Comparison of ENCODE assay signal across 14 cellular contexts in the genomic region with DNA sequence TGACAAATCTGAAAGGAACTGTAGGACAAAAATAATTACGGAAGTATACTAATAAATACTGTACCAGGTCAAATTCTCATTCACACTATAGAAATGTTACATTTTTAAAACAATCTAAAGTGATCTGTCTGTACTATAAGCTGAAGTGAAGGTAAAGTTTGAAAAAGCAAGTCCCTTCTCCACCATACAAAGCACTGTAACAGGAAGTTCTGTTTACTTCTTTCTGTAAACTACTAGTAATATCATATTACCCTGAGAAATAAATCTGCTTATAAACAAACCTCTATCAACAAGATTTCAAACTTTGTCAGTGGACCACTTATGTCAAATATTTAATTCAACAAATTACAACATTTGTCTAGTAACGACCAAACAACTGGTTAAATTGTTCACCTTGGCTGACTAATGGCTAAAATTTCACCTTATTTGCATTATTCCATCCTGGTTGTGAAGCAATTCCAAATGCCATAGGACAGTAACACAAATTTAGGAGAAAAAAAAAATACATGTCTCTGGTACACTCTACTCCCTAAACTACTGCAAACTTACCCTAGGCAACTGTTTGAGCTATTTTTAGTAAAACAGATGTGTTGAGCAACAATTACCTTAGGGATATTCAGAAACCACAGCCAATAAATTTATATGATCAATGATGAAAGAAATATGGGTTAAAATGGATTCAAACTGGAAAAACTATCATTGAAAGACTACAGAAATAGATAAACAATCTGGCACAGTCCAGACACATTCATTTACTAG.
A peak's percentile ranks its signal among the peaks of the same experiment; 100 is the strongest.
DNase-seq lines count a peak whose midpoint lies in the region; ATAC-seq and TF ChIP-seq lines count a peak whose summit lies in the region.
"Had no signal": no experiment of that assay in that cellular context is flagged by ENCODE, and none has a peak within 500 bp of the region (broad histone marks: within the 10 kb centered on the region; RNA-seq: fewer than 3 reads in every experiment).

No MANE protein-coding gene starts in this region.

- peaks cover 91% of the 10 kb centered on the region for H3K79me2 ChIP-seq in OCI-LY1 (ENCODE audit: insufficient read depth, low read length)

- H3K27ac ChIP-seq in OCI-LY1 (ENCODE audit: low read depth, low read length, poor library complexity, severe bottlenecking): peak overlapping the region; percentile 91
- H3K27ac ChIP-seq in esophagus muscularis mucosa (replicated peaks in 1 of 4): peak overlapping the region in 3 of 4 donors; percentile 2 to 88 (median 34)
- H3K27ac ChIP-seq: suprapubic skin had no signal

- no peaks in the 10 kb centered on the region for H3K9me3 Mint-ChIP-seq in activated CD8-positive, alpha-beta T cell treated with anti-CD3 and anti-CD28 coated beads for 36 hours
- H3K9me3 Mint-ChIP-seq in activated CD8-positive, alpha-beta T cell treated with anti-CD3 and anti-CD28 coated beads, Interleukin-2, amount 10 ng/mL, durations not matched to agents 7 days and 5 days (ENCODE audit: insufficient read depth): no peaks in the 10 kb centered on the region
- H3K9me3 Mint-ChIP-seq in stimulated activated memory B cell treated with anti-CD40 and anti-IgM and Interleukin-4, amounts not matched to agents 10 μg/mL and 1 μg/mL and 100 μg/mL, for 72 hours: no peaks in the 10 kb centered on the region

- 67% methylated on average over 2 of the region's 2 CpGs for whole genome bisulfite sequencing in esophagus muscularis mucosa

- no peak for TF ChIP-seq EP300 in esophagus muscularis mucosa (IDR thresholded peaks at IDR 0.05)

- no peak overlapping the region for H2AFZ ChIP-seq in OCI-LY1 (ENCODE audit: low read length)

- H3K27me3 Mint-ChIP-seq in activated CD8-positive, alpha-beta T cell treated with anti-CD3 and anti-CD28 coated beads for 36 hours: no peaks in the 10 kb centered on the region
- no peaks in the 10 kb centered on the region for H3K27me3 Mint-ChIP-seq in activated CD8-positive, alpha-beta T cell treated with anti-CD3 and anti-CD28 coated beads, Interleukin-2, amount 10 ng/mL, durations not matched to agents 7 days and 5 days (ENCODE audit: low read depth)
- no peaks in the 10 kb centered on the region for H3K27me3 Mint-ChIP-seq in stimulated activated memory B cell treated with anti-CD40 and anti-IgM and Interleukin-4, amounts not matched to agents 10 μg/mL and 1 μg/mL and 100 μg/mL, for 72 hours

- intact Hi-C loops in activated CD8-positive, alpha-beta T cell treated with anti-CD3 and anti-CD28 coated beads for 36 hours (cut with micrococcal nuclease): no loop called here
- intact Hi-C loops in esophagus muscularis mucosa (cut with DNase I): no loop called here

- peaks cover 71% of the 10 kb centered on the region for H3K4me1 Mint-ChIP-seq in activated CD8-positive, alpha-beta T cell treated with anti-CD3 and anti-CD28 coated beads for 36 hours (ENCODE audit: low read depth)
- peaks cover 67% of the 10 kb centered on the region for H3K4me1 Mint-ChIP-seq in activated CD8-positive, alpha-beta T cell treated with anti-CD3 and anti-CD28 coated beads, Interleukin-2, amount 10 ng/mL, durations not matched to agents 7 days and 5 days (ENCODE audit: low read depth)
- peaks cover 78% of the 10 kb centered on the region for H3K4me1 Mint-ChIP-seq in stimulated activated memory B cell treated with anti-CD40 and anti-IgM and Interleukin-4, amounts not matched to agents 10 μg/mL and 1 μg/mL and 100 μg/mL, for 72 hours

- peaks cover 11% of the 10 kb centered on the region; the same call in 1 of the 2 replicates for H3F3A ChIP-seq in OCI-LY1 (ENCODE audit: insufficient read depth, low read length)

- H3K4me3 ChIP-seq in OCI-LY1 (ENCODE audit: low read depth, low read length, poor library complexity, severe bottlenecking) (peak overlapping the region; percentile 5), esophagus muscularis mucosa (no peak overlapping the region)
- H3K4me3 ChIP-seq: heart right ventricle, suprapubic skin had no signal

- no peak for ATAC-seq in activated CD8-positive, alpha-beta T cell treated with anti-CD3 and anti-CD28 coated beads for 36 hours
- no peak for ATAC-seq in activated CD8-positive, alpha-beta T cell treated with anti-CD3 and anti-CD28 coated beads, Interleukin-2, amount 10 ng/mL, durations not matched to agents 7 days and 5 days
- no peak for ATAC-seq in stimulated activated memory B cell treated with anti-CD40 and anti-IgM and Interleukin-4, amounts not matched to agents 10 μg/mL and 1 μg/mL and 100 μg/mL, for 72 hours
- no peak for ATAC-seq in HG02642 (IDR thresholded peaks at IDR 0.05; ENCODE audit: poor library complexity, unreplicated experiment)
- ATAC-seq: heart right ventricle had no signal

- TF ChIP-seq CTCF in activated CD8-positive, alpha-beta T cell treated with anti-CD3 and anti-CD28 coated beads for 36 hours (IDR thresholded peaks at IDR 0.05): no peak
- no peak for TF ChIP-seq CTCF in OCI-LY1 (IDR thresholded peaks at IDR 0.05; ENCODE audit: low read length)
- no peak for TF ChIP-seq CTCF in esophagus muscularis mucosa (IDR thresholded peaks at IDR 0.05)

- H4K20me1 ChIP-seq in OCI-LY1 (ENCODE audit: insufficient read depth, low read length): no peaks in the 10 kb centered on the region

- CTCF ChIA-PET in activated CD8-positive, alpha-beta T cell treated with anti-CD3 and anti-CD28 coated beads for 36 hours (lab: Charles Lee): no interaction called here
- CTCF ChIA-PET in activated CD8-positive, alpha-beta T cell treated with anti-CD3 and anti-CD28 coated beads, Interleukin-2, amount 10 ng/mL, durations not matched to agents 7 days and 5 days (lab: Charles Lee): interaction anchor here (0.8 to 1.8 kb wide), 3 partner anchors 34 to 92 kb away, joined by 3 to 7 read pairs (median 3); no protein-coding TSS in a partner anchor

- H3K27me3 ChIP-seq in OCI-LY1 (ENCODE audit: insufficient read depth, low read length): no peaks in the 10 kb centered on the region
- H3K27me3 ChIP-seq in esophagus muscularis mucosa: no peaks in the 10 kb centered on the region
- H3K27me3 ChIP-seq: heart right ventricle, suprapubic skin had no signal

- H3K36me3 ChIP-seq in OCI-LY1 (ENCODE audit: insufficient read depth, low read length) (peaks cover 15% of the 10 kb centered on the region; the same call in 1 of the 2 replicates), esophagus muscularis mucosa (peaks cover 0 to 9% (median 4%) of the 10 kb centered on the region in 4 donors)
- H3K36me3 ChIP-seq: suprapubic skin had no signal

- peak overlapping the region; percentile 31; the same call in 1 of the 2 replicates for H3K9ac ChIP-seq in OCI-LY1 (ENCODE audit: low read length)

- POLR2A ChIA-PET in activated CD8-positive, alpha-beta T cell treated with anti-CD3 and anti-CD28 coated beads for 36 hours (lab: Charles Lee): interaction anchor here (0.9 kb wide), 1 partner anchor 17 kb away, joined by 3 read pairs; no protein-coding TSS in a partner anchor
- POLR2A ChIA-PET in activated CD8-positive, alpha-beta T cell treated with anti-CD3 and anti-CD28 coated beads, Interleukin-2, amount 10 ng/mL, durations not matched to agents 7 days and 5 days (lab: Charles Lee): no interaction called here

- H3K4me1 ChIP-seq in OCI-LY1 (ENCODE audit: insufficient read depth, low read length, severe bottlenecking): peaks cover 92% of the 10 kb centered on the region
- H3K4me1 ChIP-seq in esophagus muscularis mucosa: peaks cover 78 to 97% (median 95%) of the 10 kb centered on the region in 4 donors

- peaks cover 37% of the 10 kb centered on the region for H3K36me3 Mint-ChIP-seq in activated CD8-positive, alpha-beta T cell treated with anti-CD3 and anti-CD28 coated beads for 36 hours (ENCODE audit: low read depth)
- H3K36me3 Mint-ChIP-seq in activated CD8-positive, alpha-beta T cell treated with anti-CD3 and anti-CD28 coated beads, Interleukin-2, amount 10 ng/mL, durations not matched to agents 7 days and 5 days (ENCODE audit: low read depth): peaks cover 60% of the 10 kb centered on the region
- H3K36me3 Mint-ChIP-seq in stimulated activated memory B cell treated with anti-CD40 and anti-IgM and Interleukin-4, amounts not matched to agents 10 μg/mL and 1 μg/mL and 100 μg/mL, for 72 hours: peaks cover 17% of the 10 kb centered on the region

- no peaks in the 10 kb centered on the region for H3K9me2 ChIP-seq in OCI-LY1 (ENCODE audit: low read depth, low read length)

- no peak for DNase-seq in activated CD8-positive, alpha-beta T cell treated with anti-CD3 and anti-CD28 coated beads for 36 hours
- no peak for DNase-seq in activated CD8-positive, alpha-beta T cell treated with anti-CD3 and anti-CD28 coated beads, Interleukin-2, amount 10 ng/mL, durations not matched to agents 7 days and 5 days
- DNase-seq in esophagus muscularis mucosa (ENCODE audit: extremely low spot score): no peak
- DNase-seq in activated gamma-delta T cell (lab: John Stamatoyannopoulos, UW): no peak
- DNase-seq in NCI-H1436 (lab: John Stamatoyannopoulos, UW): no peak
- DNase-seq: ACHN; effector CD4-positive, alpha-beta T cell; heart right ventricle; NCI-H1105 treated with DMSO at 0.1 percent for 48 hours; retina had no signal

- peak overlapping the region; percentile 52 for H3K27ac Mint-ChIP-seq in activated CD8-positive, alpha-beta T cell treated with anti-CD3 and anti-CD28 coated beads for 36 hours
- no peak overlapping the region for H3K27ac Mint-ChIP-seq in activated CD8-positive, alpha-beta T cell treated with anti-CD3 and anti-CD28 coated beads, Interleukin-2, amount 10 ng/mL, durations not matched to agents 7 days and 5 days
- peak overlapping the region; percentile 84 for H3K27ac Mint-ChIP-seq in stimulated activated memory B cell treated with anti-CD40 and anti-IgM and Interleukin-4, amounts not matched to agents 10 μg/mL and 1 μg/mL and 100 μg/mL, for 72 hours

- no peak overlapping the region for H3K4me3 Mint-ChIP-seq in activated CD8-positive, alpha-beta T cell treated with anti-CD3 and anti-CD28 coated beads for 36 hours
- no peak overlapping the region for H3K4me3 Mint-ChIP-seq in activated CD8-positive, alpha-beta T cell treated with anti-CD3 and anti-CD28 coated beads, Interleukin-2, amount 10 ng/mL, durations not matched to agents 7 days and 5 days
- H3K4me3 Mint-ChIP-seq in stimulated activated memory B cell treated with anti-CD40 and anti-IgM and Interleukin-4, amounts not matched to agents 10 μg/mL and 1 μg/mL and 100 μg/mL, for 72 hours: peak overlapping the region; percentile 54

- H3K9me3 ChIP-seq in OCI-LY1 (ENCODE audit: low read length) (no peaks in the 10 kb centered on the region), esophagus muscularis mucosa (no peaks in the 10 kb centered on the region)
- H3K9me3 ChIP-seq: heart right ventricle, suprapubic skin had no signal

- TF ChIP-seq POLR2A in esophagus muscularis mucosa (IDR thresholded peaks at IDR 0.05; ENCODE audit: low read depth): no peak

- H3K4me2 ChIP-seq in OCI-LY1 (ENCODE audit: low read length): peak overlapping the region; percentile 37
